ENCODE assay signal across 9 cellular contexts in the genomic region with DNA sequence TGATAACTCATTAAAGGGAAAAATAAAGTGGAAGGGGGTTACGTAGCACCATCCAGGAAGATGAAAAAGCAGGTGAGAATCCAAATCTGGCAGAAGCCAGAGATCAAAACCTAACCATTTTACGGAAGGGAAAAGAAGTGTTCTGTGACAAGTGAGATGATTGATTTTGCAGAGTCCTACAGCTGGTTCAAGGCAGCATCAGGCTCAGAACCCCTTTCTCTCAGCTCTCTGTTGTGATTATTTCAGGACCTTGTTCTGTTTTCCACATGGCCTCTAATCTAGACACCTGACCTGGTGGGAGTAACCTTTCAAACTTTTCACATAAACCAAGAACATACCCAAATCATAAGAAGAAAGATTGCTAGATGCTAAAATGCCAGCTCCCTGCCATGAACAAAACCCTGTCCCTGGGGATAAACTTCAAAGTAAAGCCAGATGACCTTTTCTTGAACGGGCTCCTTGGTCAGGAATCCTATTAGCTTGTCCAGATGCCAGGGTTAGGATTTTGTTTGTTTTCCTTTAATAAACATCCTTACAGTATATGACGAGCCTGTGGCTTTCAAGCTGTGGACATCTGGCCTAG. TPM values are rescaled to one million over a fixed set of nuclear protein-coding genes. Genes with fewer than 3 reads are reported as not detected.
A peak's percentile ranks its signal among the peaks of the same experiment; 100 is the strongest.
DNase-seq lines count a peak whose midpoint lies in the region; ATAC-seq, FAIRE-seq and TF ChIP-seq lines count a peak whose summit lies in the region.
"Had no signal": no experiment of that assay in that cellular context is flagged by ENCODE, and none has a peak within 500 bp of the region (broad histone marks: within the 10 kb centered on the region; RNA-seq: fewer than 3 reads in every experiment).

No MANE protein-coding gene starts in this region.

- CTCF ChIA-PET in A549 (lab: Yijun Ruan, JAX): interaction anchor here (0.9 to 5.6 kb wide), 9 partner anchors 37 to 197 kb away, joined by 3 to 21 read pairs (median 5); no protein-coding TSS in a partner anchor

- no peak for TF ChIP-seq POLR2A in A549 (IDR thresholded peaks at IDR 0.05; ENCODE audit: low read length)

- H3K27me3 Mint-ChIP-seq in activated naive CD8-positive, alpha-beta T cell treated with anti-CD3 and anti-CD28 coated beads for 36 hours: no peaks in the 10 kb centered on the region

- peaks cover 92% of the 10 kb centered on the region for H3K36me3 Mint-ChIP-seq in activated naive CD8-positive, alpha-beta T cell treated with anti-CD3 and anti-CD28 coated beads for 36 hours

- 49% methylated on average over 4 of the region's 4 CpGs for WGBS in A549 (ENCODE audit: missing lambda C conversion rate)
- 24 to 35% methylated on average over 4 of the region's 4 CpGs for WGBS in lung, 2 donors

- DNase-seq in A549 (ENCODE audit: low read depth in 1 of 2, low spot score in 1 of 2): no peak
- no peak for DNase-seq in GM18507 (ENCODE audit: extremely low spot score, insufficient read length, low read depth)
- no peak for DNase-seq in activated naive CD8-positive, alpha-beta T cell treated with anti-CD3 and anti-CD28 coated beads for 36 hours
- no peak for DNase-seq in lung (ENCODE audit: low spot score)
- DNase-seq in C1 segment of cervical spinal cord (lab: John Stamatoyannopoulos, UW): no peak
- DNase-seq in SHP77 treated with DMSO at 0.1 percent for 48 hours (lab: John Stamatoyannopoulos, UW): no peak
- no peak for DNase-seq in medulla oblongata (ENCODE audit: extremely low spot score)
- no peak for DNase-seq in NCI-H226

- H3K4me2 ChIP-seq in A549: peak overlapping the region; percentile 85

- H3K4me1 ChIP-seq in A549: peaks cover 76% of the 10 kb centered on the region
- H3K4me1 ChIP-seq in lung (ENCODE audit: control insufficient read depth in 2 of 2, insufficient read depth in 2 of 2, low read length in 2 of 2): peaks cover 32 to 58% of the 10 kb centered on the region in 2 donors

- H3K4me1 Mint-ChIP-seq in activated naive CD8-positive, alpha-beta T cell treated with anti-CD3 and anti-CD28 coated beads for 36 hours: peaks cover 78% of the 10 kb centered on the region

- no peak for TF ChIP-seq CTCF in A549 (IDR thresholded peaks at IDR 0.05)
- TF ChIP-seq CTCF in lung (IDR thresholded peaks at IDR 0.05; ENCODE audit: control extremely low read depth, extremely low read depth): no peak

- H3K9me3 ChIP-seq in A549 (no peaks in the 10 kb centered on the region), lung (ENCODE audit: control insufficient read depth in 2 of 2, insufficient read depth in 1 of 2, low read length in 1 of 2) (no peaks in the 10 kb centered on the region)

- H3K27ac ChIP-seq in A549: peak overlapping the region; percentile 96; a peak in 5 of 6 replicates
- peak overlapping the region; percentile 62 to 74 for H3K27ac ChIP-seq in lung (ENCODE audit: low read depth in 1 of 2, low read length in 1 of 2)

- H3K9me3 Mint-ChIP-seq in activated naive CD8-positive, alpha-beta T cell treated with anti-CD3 and anti-CD28 coated beads for 36 hours: no peaks in the 10 kb centered on the region

- TF ChIP-seq RAD21 in A549 (conservative IDR thresholded peaks at IDR 0.05 in 1 of 2, IDR thresholded peaks at IDR 0.05 in 1 of 2): no peak

- peak overlapping the region; percentile 86 for H3K4me3 ChIP-seq in A549
- H3K4me3 ChIP-seq in lung: no peak overlapping the region

- FAIRE-seq in A549 (lab: Jason Lieb, UNC) (no peak), GM18507 (lab: Jason Lieb, UNC) (peak; percentile 9)
- FAIRE-seq: RCC 7860 had no signal

- no peak for TF ChIP-seq EP300 in A549 (IDR thresholded peaks at IDR 0.05)

- peaks cover 7 to 10% of the 10 kb centered on the region in 2 donors for H3K36me3 ChIP-seq in lung (ENCODE audit: control insufficient read depth in 2 of 2, insufficient read depth in 2 of 2, low read length in 2 of 2)

- no peaks in the 10 kb centered on the region for H3K27me3 ChIP-seq in lung (ENCODE audit: control insufficient read depth, insufficient read depth)

- POLR2A ChIA-PET in A549 (lab: Yijun Ruan, JAX): interaction anchor here (0.6 to 2.2 kb wide), 2 partner anchors 12 to 77 kb away, joined by 3 to 6 read pairs; no protein-coding TSS in a partner anchor

- H3K27ac Mint-ChIP-seq in activated naive CD8-positive, alpha-beta T cell treated with anti-CD3 and anti-CD28 coated beads for 36 hours: peak overlapping the region; percentile 94

- peak overlapping the region; percentile 49 for H3K4me3 Mint-ChIP-seq in activated naive CD8-positive, alpha-beta T cell treated with anti-CD3 and anti-CD28 coated beads for 36 hours

- no peak for ATAC-seq in A549
- ATAC-seq in lung (ENCODE audit: insufficient read depth, low FRiP score): no peak

TF ChIP-seq in A549, 52 proteins besides CTCF, POLR2A, EP300 and RAD21 (continues in another document):
- TF ChIP-seq EHMT2 (IDR thresholded peaks at IDR 0.05; ENCODE audit: low read depth) (no peak), MAFK (IDR thresholded peaks at IDR 0.05; ENCODE audit: partially characterized antibody) (no peak), HOXB13 (CRISPR knock-in tag; IDR thresholded peaks at IDR 0.05; ENCODE audit: low read depth) (no peak), JUN (IDR thresholded peaks at IDR 0.05) (no peak; a peak in 2 of 5 replicates), SMC3 (IDR thresholded peaks at IDR 0.05) (no peak), HDAC2 (IDR thresholded peaks at IDR 0.05) (no peak), FOSL2 (IDR thresholded peaks at IDR 0.05) (no peak), FOSL2 (CRISPR knock-in tag; IDR thresholded peaks at IDR 0.05) (no peak), FOSB (CRISPR knock-in tag; IDR thresholded peaks at IDR 0.05) (no peak), ZNF302 (CRISPR knock-in tag; IDR thresholded peaks at IDR 0.05) (no peak), CEBPB (IDR thresholded peaks at IDR 0.05) (no peak), RCOR1 (IDR thresholded peaks at IDR 0.05; ENCODE audit: low read depth, low read length) (no peak), RARB (CRISPR knock-in tag; IDR thresholded peaks at IDR 0.05) (no peak), NFE2L2 (conservative IDR thresholded peaks at IDR 0.05; ENCODE audit: low read length) (no peak), TFCP2L1 (CRISPR knock-in tag; IDR thresholded peaks at IDR 0.05) (0 out of 2 replicates have a peak, but pooled peaks have one; percentile 35), JUNB (IDR thresholded peaks at IDR 0.05) (no peak)
- TF ChIP-seq, protein P1, sequence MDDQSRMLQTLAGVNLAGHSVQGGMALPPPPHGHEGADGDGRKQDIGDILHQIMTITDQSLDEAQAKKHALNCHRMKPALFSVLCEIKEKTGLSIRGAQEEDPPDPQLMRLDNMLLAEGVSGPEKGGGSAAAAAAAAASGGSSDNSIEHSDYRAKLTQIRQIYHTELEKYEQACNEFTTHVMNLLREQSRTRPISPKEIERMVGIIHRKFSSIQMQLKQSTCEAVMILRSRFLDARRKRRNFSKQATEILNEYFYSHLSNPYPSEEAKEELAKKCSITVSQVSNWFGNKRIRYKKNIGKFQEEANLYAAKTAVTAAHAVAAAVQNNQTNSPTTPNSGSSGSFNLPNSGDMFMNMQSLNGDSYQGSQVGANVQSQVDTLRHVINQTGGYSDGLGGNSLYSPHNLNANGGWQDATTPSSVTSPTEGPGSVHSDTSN (IDR thresholded peaks at IDR 0.05): no peak
- TF ChIP-seq, protein P2, sequence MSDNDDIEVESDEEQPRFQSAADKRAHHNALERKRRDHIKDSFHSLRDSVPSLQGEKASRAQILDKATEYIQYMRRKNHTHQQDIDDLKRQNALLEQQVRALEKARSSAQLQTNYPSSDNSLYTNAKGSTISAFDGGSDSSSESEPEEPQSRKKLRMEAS (IDR thresholded peaks at IDR 0.05): no peak
- TF ChIP-seq, protein P3, sequence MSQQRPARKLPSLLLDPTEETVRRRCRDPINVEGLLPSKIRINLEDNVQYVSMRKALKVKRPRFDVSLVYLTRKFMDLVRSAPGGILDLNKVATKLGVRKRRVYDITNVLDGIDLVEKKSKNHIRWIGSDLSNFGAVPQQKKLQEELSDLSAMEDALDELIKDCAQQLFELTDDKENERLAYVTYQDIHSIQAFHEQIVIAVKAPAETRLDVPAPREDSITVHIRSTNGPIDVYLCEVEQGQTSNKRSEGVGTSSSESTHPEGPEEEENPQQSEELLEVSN (IDR thresholded peaks at IDR 0.05; ENCODE audit: borderline replicate concordance, low read depth): no peak
- TF ChIP-seq, protein P4, sequence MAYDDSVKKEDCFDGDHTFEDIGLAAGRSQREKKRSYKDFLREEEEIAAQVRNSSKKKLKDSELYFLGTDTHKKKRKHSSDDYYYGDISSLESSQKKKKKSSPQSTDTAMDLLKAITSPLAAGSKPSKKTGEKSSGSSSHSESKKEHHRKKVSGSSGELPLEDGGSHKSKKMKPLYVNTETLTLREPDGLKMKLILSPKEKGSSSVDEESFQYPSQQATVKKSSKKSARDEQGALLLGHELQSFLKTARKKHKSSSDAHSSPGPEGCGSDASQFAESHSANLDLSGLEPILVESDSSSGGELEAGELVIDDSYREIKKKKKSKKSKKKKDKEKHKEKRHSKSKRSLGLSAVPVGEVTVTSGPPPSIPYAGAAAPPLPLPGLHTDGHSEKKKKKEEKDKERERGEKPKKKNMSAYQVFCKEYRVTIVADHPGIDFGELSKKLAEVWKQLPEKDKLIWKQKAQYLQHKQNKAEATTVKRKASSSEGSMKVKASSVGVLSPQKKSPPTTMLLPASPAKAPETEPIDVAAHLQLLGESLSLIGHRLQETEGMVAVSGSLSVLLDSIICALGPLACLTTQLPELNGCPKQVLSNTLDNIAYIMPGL (CRISPR knock-in tag; IDR thresholded peaks at IDR 0.05; ENCODE audit: borderline replicate concordance): no peak
- TF ChIP-seq, protein P5, sequence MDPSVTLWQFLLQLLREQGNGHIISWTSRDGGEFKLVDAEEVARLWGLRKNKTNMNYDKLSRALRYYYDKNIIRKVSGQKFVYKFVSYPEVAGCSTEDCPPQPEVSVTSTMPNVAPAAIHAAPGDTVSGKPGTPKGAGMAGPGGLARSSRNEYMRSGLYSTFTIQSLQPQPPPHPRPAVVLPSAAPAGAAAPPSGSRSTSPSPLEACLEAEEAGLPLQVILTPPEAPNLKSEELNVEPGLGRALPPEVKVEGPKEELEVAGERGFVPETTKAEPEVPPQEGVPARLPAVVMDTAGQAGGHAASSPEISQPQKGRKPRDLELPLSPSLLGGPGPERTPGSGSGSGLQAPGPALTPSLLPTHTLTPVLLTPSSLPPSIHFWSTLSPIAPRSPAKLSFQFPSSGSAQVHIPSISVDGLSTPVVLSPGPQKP (IDR thresholded peaks at IDR 0.05; ENCODE audit: low read depth, low read length): no peak

RNA-seq across cellular contexts. Expression of a gene that starts 5.9 kb away (rescaled TPM):
- polyA plus RNA-seq in A549 (2011; rRNA removed) (152 and 171 TPM in 2 replicates), A549 (2017; fragmentation: RNase III; extraction: RNeasy Plus Mini Kit Qiagen cat#74134 plus additional on column Dnase treatment) (47.9 to 49.3 TPM (median 48.8 TPM) in 3 replicates), lung (10 to 100 TPM; 12.3 to 16.4 TPM)
- 92.2 and 125 TPM in 2 replicates for polyA plus RNA-seq in A549 (2012; cell fraction: cytosol; rRNA removed)
- polyA plus RNA-seq in A549 (2012; cell fraction: nucleus; rRNA removed): 137 and 140 TPM in 2 replicates
- polyA minus RNA-seq in A549 (2011; rRNA and poly(A)+ RNA removed): 652 and 758 TPM in 2 replicates
- total RNA-seq in activated naive CD8-positive, alpha-beta T cell treated with anti-CD3 and anti-CD28 coated beads for 36 hours: 10 to 100 TPM; 30.1 to 31.4 TPM
- total RNA-seq in lung: 10 to 100 TPM; 10.3 to 13.5 TPM
